1 cellular context compared by ENCODE assay signal in genomic region chr13:73877399-73877798, GRCh38.
TF ChIP-seq lines count a peak whose summit lies in the region.

No MANE protein-coding gene starts in this region.

TF ChIP-seq in HEK293, 187 proteins besides CTCF, POLR2A, EP300 and RAD21 (continued from another document):
- TF ChIP-seq ZNF26 (tag by site-specific recombination; IDR thresholded peaks at IDR 0.05), result no peak
- no peak for TF ChIP-seq ZNF211 (tag by site-specific recombination; IDR thresholded peaks at IDR 0.05; ENCODE audit: low read depth)
- TF ChIP-seq ZBTB7A (tag by site-specific recombination; IDR thresholded peaks at IDR 0.05; ENCODE audit: low read depth), result no peak
- no peak for TF ChIP-seq ZNF571 (tag by site-specific recombination; IDR thresholded peaks at IDR 0.05)
